1 cellular context compared by ENCODE assay signal in genomic region chr7:49771427-49772176, GRCh38.
A peak's percentile ranks its signal among the peaks of the same experiment; 100 is the strongest.
TF ChIP-seq lines count a peak whose summit lies in the region.

No MANE protein-coding gene starts in this region.

TF ChIP-seq in GM12878, 131 proteins besides CTCF, POLR2A, EP300 and RAD21 (continued from another document):
- TF ChIP-seq, protein P1, sequence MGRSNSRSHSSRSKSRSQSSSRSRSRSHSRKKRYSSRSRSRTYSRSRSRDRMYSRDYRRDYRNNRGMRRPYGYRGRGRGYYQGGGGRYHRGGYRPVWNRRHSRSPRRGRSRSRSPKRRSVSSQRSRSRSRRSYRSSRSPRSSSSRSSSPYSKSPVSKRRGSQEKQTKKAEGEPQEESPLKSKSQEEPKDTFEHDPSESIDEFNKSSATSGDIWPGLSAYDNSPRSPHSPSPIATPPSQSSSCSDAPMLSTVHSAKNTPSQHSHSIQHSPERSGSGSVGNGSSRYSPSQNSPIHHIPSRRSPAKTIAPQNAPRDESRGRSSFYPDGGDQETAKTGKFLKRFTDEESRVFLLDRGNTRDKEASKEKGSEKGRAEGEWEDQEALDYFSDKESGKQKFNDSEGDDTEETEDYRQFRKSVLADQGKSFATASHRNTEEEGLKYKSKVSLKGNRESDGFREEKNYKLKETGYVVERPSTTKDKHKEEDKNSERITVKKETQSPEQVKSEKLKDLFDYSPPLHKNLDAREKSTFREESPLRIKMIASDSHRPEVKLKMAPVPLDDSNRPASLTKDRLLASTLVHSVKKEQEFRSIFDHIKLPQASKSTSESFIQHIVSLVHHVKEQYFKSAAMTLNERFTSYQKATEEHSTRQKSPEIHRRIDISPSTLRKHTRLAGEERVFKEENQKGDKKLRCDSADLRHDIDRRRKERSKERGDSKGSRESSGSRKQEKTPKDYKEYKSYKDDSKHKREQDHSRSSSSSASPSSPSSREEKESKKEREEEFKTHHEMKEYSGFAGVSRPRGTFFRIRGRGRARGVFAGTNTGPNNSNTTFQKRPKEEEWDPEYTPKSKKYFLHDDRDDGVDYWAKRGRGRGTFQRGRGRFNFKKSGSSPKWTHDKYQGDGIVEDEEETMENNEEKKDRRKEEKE (IDR thresholded peaks at IDR 0.05), result no peak
- TF ChIP-seq NFXL1 (IDR thresholded peaks at IDR 0.05; ENCODE audit: borderline replicate concordance), result no peak
- peak; percentile 65; the same call in 1 of the 2 replicates for TF ChIP-seq ASH2L (IDR thresholded peaks at IDR 0.05; ENCODE audit: borderline replicate concordance, low read depth)
- TF ChIP-seq SUPT20H (IDR thresholded peaks at IDR 0.05; ENCODE audit: borderline replicate concordance, control insufficient read depth, low read depth, low read length), result no peak
- TF ChIP-seq CHD2 (IDR thresholded peaks at IDR 0.05; ENCODE audit: borderline replicate concordance, low read depth, low read length), result peak; percentile 45; the same call in 1 of the 2 replicates
- TF ChIP-seq BACH1 (IDR thresholded peaks at IDR 0.05; ENCODE audit: borderline replicate concordance), result no peak
- no peak for TF ChIP-seq ZBTB11 (CRISPR knock-in tag; IDR thresholded peaks at IDR 0.05)
- no peak for TF ChIP-seq NR2F1 (conservative IDR thresholded peaks at IDR 0.05)
- TF ChIP-seq SMAD5 (IDR thresholded peaks at IDR 0.05; ENCODE audit: low read depth), result no peak
- TF ChIP-seq, protein P2, sequence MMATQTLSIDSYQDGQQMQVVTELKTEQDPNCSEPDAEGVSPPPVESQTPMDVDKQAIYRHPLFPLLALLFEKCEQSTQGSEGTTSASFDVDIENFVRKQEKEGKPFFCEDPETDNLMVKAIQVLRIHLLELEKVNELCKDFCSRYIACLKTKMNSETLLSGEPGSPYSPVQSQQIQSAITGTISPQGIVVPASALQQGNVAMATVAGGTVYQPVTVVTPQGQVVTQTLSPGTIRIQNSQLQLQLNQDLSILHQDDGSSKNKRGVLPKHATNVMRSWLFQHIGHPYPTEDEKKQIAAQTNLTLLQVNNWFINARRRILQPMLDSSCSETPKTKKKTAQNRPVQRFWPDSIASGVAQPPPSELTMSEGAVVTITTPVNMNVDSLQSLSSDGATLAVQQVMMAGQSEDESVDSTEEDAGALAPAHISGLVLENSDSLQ (IDR thresholded peaks at IDR 0.05), result no peak
- no peak for TF ChIP-seq CHD1 (IDR thresholded peaks at IDR 0.05; ENCODE audit: low read depth, low read length)
- TF ChIP-seq TCF12 (IDR thresholded peaks at IDR 0.05; ENCODE audit: low read depth, low read length), result peak; percentile 88
- no peak for TF ChIP-seq LARP7 (IDR thresholded peaks at IDR 0.05)
- no peak for TF ChIP-seq SMC3 (IDR thresholded peaks at IDR 0.05; ENCODE audit: borderline replicate concordance, low read length)
